24 cellular contexts compared by ENCODE assay signal in genomic region chr9:137433916-137434431, GRCh38. TPM values are rescaled to one million over a fixed set of nuclear protein-coding genes. Genes with fewer than 3 reads are reported as not detected.
DNase-seq lines count a peak whose midpoint lies in the region; ATAC-seq, FAIRE-seq and TF ChIP-seq lines count a peak whose summit lies in the region.
"Had no signal": no experiment of that assay in that cellular context is flagged by ENCODE, and none has a peak within 500 bp of the region (broad histone marks: within the 10 kb centered on the region; RNA-seq: fewer than 3 reads in every experiment).

No MANE protein-coding gene starts in this region.

- CTCF ChIA-PET in HepG2 (lab: Yijun Ruan, JAX; ENCODE audit: low intra/inter-chr PET ratio, low total read pairs) = no interaction called here

- no peak overlapping the region for H3K4me2 ChIP-seq in HepG2 (ENCODE audit: low read depth, low read length)
- no peak overlapping the region for H3K4me2 ChIP-seq in neuronal stem cell (ENCODE audit: insufficient read depth, low read length, poor library complexity, severe bottlenecking)
- H3K4me2 ChIP-seq: KMS-11 had no signal

- H3K4me1 ChIP-seq in right lobe of liver (no peaks in the 10 kb centered on the region), HepG2 (ENCODE audit: insufficient read depth, low read length) (peaks cover 23% of the 10 kb centered on the region), heart left ventricle (peaks cover 0 to under 1% (median 0%) of the 10 kb centered on the region in 12 donors), neuronal stem cell (ENCODE audit: control insufficient read depth in 2 of 2, insufficient read depth in 1 of 2, low read depth in 1 of 2, low read length in 2 of 2) (no peaks in the 10 kb centered on the region)

- in situ Hi-C loops in HepG2 (cut with HindIII; ENCODE audit: extremely low pct_ligation_motif_present, low pct_unique_long_range_greater_than_20kb) = no loop called here

- H3K18ac ChIP-seq in neuronal stem cell (ENCODE audit: low read length) = no peak overlapping the region

- H3K4ac ChIP-seq in neuronal stem cell (ENCODE audit: low read length) = no peak overlapping the region

- DNase-seq in right lobe of liver = peak in 2 of 3 donors; percentile 21 to 54
- DNase-seq in HepG2 (ENCODE audit: low spot score) = no peak
- peak in 3 of 5 donors; percentile 17 to 47 (median 23) for DNase-seq in heart left ventricle
- DNase-seq in neuronal stem cell (ENCODE audit: low spot score) = no peak
- DNase-seq in COLO829 (ENCODE audit: low spot score) = no peak
- no peak for DNase-seq in retina
- DNase-seq: Calu3; CD8-positive, alpha-beta T cell; DMS53; GDM1; NCI-H1092 treated with DMSO at 0.1 percent for 48 hours; NCI-H1436 treated with DMSO at 0.1 percent for 48 hours; NCI-H2029; NCI-H2227 treated with DMSO at 0.1 percent for 48 hours; NCI-H510A; NCI-H748 treated with DMSO at 0.1 percent for 48 hours; SJCRH30 had no signal

- intact Hi-C loops in right lobe of liver (cut with DNase I) = no loop called here
- intact Hi-C loops in HepG2 (cut with micrococcal nuclease; ENCODE audit: unreplicated experiment) = no loop called here
- intact Hi-C loops in heart left ventricle (cut with DNase I) = no loop called here

- H3K27ac ChIP-seq in right lobe of liver (no peak overlapping the region), HepG2 (ENCODE audit: extremely low read length, insufficient read depth, low read length) (no peak overlapping the region), heart left ventricle (no peak overlapping the region), neuronal stem cell (replicated peaks; ENCODE audit: low read length) (no peak overlapping the region)
- H3K27ac ChIP-seq: KMS-11, SJCRH30 had no signal

- no peak overlapping the region for H4K91ac ChIP-seq in neuronal stem cell (ENCODE audit: low read depth, low read length, poor library complexity)

- no peak for FAIRE-seq in HepG2 (lab: Jason Lieb, UNC)
- FAIRE-seq: H1 had no signal

- no peak for TF ChIP-seq EP300 in HepG2 (IDR thresholded peaks at IDR 0.05; ENCODE audit: low read depth in 2 of 2, low read length in 2 of 2)
- no peak for TF ChIP-seq EP300 in HepG2 (CRISPR knock-in tag; IDR thresholded peaks at IDR 0.05; ENCODE audit: borderline replicate concordance)

- H3K27me3 ChIP-seq in right lobe of liver (no peaks in the 10 kb centered on the region), HepG2 (ENCODE audit: control insufficient read depth in 1 of 2, insufficient read depth in 2 of 2, low read length in 2 of 2) (peaks cover 11 to 28% of the 10 kb centered on the region in 2 experiments; a peak in 3 of 5 replicates), heart left ventricle (peaks cover 0 to 9% (median 0%) of the 10 kb centered on the region in 9 donors), neuronal stem cell (ENCODE audit: control insufficient read depth in 3 of 3, insufficient read depth in 3 of 3, low read depth in 1 of 3, low read length in 3 of 3) (peaks cover 0 to 9% (median 0%) of the 10 kb centered on the region in 3 experiments)

- no peaks in the 10 kb centered on the region for H4K20me1 ChIP-seq in HepG2 (ENCODE audit: insufficient read depth, low read length)

- no peaks in the 10 kb centered on the region for H3K36me3 ChIP-seq in right lobe of liver
- H3K36me3 ChIP-seq in HepG2 (replicated peaks in 1 of 2; ENCODE audit: control insufficient read depth in 1 of 2, insufficient read depth in 2 of 2, low read length in 2 of 2) = no peaks in the 10 kb centered on the region
- no peaks in the 10 kb centered on the region for H3K36me3 ChIP-seq in heart left ventricle
- H3K36me3 ChIP-seq in neuronal stem cell (replicated peaks in 1 of 2; ENCODE audit: control insufficient read depth in 2 of 2, insufficient read depth in 2 of 2, low read length in 2 of 2) = no peaks in the 10 kb centered on the region
- H3K36me3 ChIP-seq: SJCRH30 had no signal

- no peak overlapping the region for H2BK120ac ChIP-seq in neuronal stem cell (ENCODE audit: low read depth, low read length)

- TF ChIP-seq CTCF in right lobe of liver (IDR thresholded peaks at IDR 0.05) (no peak), HepG2 (CRISPR knock-in tag; IDR thresholded peaks at IDR 0.05) (no peak), heart left ventricle (IDR thresholded peaks at IDR 0.05) (no peak)

- peak overlapping the region; percentile 41 for H2BK12ac ChIP-seq in neuronal stem cell (ENCODE audit: low read length)

- H3K14ac ChIP-seq in neuronal stem cell (ENCODE audit: low read length) = no peak overlapping the region

- H3K79me1 ChIP-seq in neuronal stem cell (ENCODE audit: low read depth, low read length) = peaks cover 4% of the 10 kb centered on the region

- BruUV-seq in HepG2 (replicated peaks; lab: Mats Ljungman, UMichigan) = no TSS peak

- TF ChIP-seq POLR2A in right lobe of liver (IDR thresholded peaks at IDR 0.05) = no peak
- no peak for TF ChIP-seq POLR2A in HepG2 (IDR thresholded peaks at IDR 0.05; ENCODE audit: insufficient read depth in 1 of 2, low read depth in 2 of 2, low read length in 2 of 2)
- no peak for TF ChIP-seq POLR2A in heart left ventricle (IDR thresholded peaks at IDR 0.05)

- H2AK5ac ChIP-seq in neuronal stem cell (ENCODE audit: low read depth, low read length) = peak overlapping the region; percentile 90

- no peak overlapping the region for H2BK5ac ChIP-seq in neuronal stem cell (ENCODE audit: low read length)

- ATAC-seq in right lobe of liver (no peak), HepG2 (no peak), heart left ventricle (no peak), HG02884 (IDR thresholded peaks at IDR 0.05; ENCODE audit: unreplicated experiment) (no peak), HG03460 (IDR thresholded peaks at IDR 0.05; ENCODE audit: unreplicated experiment) (no peak)
- ATAC-seq: CD8-positive, alpha-beta T cell had no signal

- H3K79me2 ChIP-seq in HepG2 (ENCODE audit: insufficient read depth, low read length) = no peaks in the 10 kb centered on the region

- H3K9me3 ChIP-seq in right lobe of liver (no peaks in the 10 kb centered on the region), HepG2 (ENCODE audit: low read length) (no peaks in the 10 kb centered on the region), heart left ventricle (no peaks in the 10 kb centered on the region), neuronal stem cell (replicated peaks in 1 of 2; ENCODE audit: control insufficient read depth in 2 of 2, insufficient read depth in 1 of 2, low read depth in 1 of 2, low read length in 2 of 2) (no peaks in the 10 kb centered on the region)
- H3K9me3 ChIP-seq: SJCRH30 had no signal

- POLR2A ChIA-PET in HepG2 (lab: Yijun Ruan, JAX) = no interaction called here

- H3K9ac ChIP-seq in HepG2 (ENCODE audit: insufficient read depth, low read depth, low read length) (no peak overlapping the region), neuronal stem cell (ENCODE audit: low read depth, low read length, poor library complexity) (no peak overlapping the region)
- H3K9ac ChIP-seq: KMS-11 had no signal

- no peak overlapping the region for H4K8ac ChIP-seq in neuronal stem cell (ENCODE audit: low read depth, low read length)

- TF ChIP-seq RAD21 in HepG2 (CRISPR knock-in tag; IDR thresholded peaks at IDR 0.05) = no peak

- H2AFZ ChIP-seq in HepG2 (ENCODE audit: low read length) = no peak overlapping the region
- no peak overlapping the region for H2AFZ ChIP-seq in neuronal stem cell (ENCODE audit: low read length)

- peak overlapping the region; percentile 43 for H3K23ac ChIP-seq in neuronal stem cell (ENCODE audit: low read depth, low read length, poor library complexity)

- peak overlapping the region; percentile 85 for H2BK15ac ChIP-seq in neuronal stem cell (ENCODE audit: low read length)

- no peak overlapping the region for H3K4me3 ChIP-seq in right lobe of liver
- no peak overlapping the region for H3K4me3 ChIP-seq in HepG2 (replicated peaks in 1 of 3; ENCODE audit: insufficient read depth in 1 of 3, low read depth in 2 of 3, low read length in 3 of 3)
- no peak overlapping the region for H3K4me3 ChIP-seq in heart left ventricle
- no peak overlapping the region for H3K4me3 ChIP-seq in neuronal stem cell (ENCODE audit: low read length in 2 of 2)
- H3K4me3 ChIP-seq: SJCRH30 had no signal

- no CpG with 5 or more reads among the region's 26 CpGs for WGBS in right lobe of liver (ENCODE audit: insufficient coverage, low coverage, low lambda C conversion rate, missing lambda C conversion rate)
- 70% methylated on average over 4 of the region's 26 CpGs for WGBS in HepG2 (ENCODE audit: low lambda C conversion rate)
- WGBS in heart left ventricle, 4 donors = 88 to 96% (median 89%) methylated on average over 9 to 26 of the region's 26 CpGs
- WGBS in neuronal stem cell (ENCODE audit: extremely low coverage in 2 of 2, insufficient read length in 2 of 2, insufficient replicate concordance in 1 of 2), 2 donors = no CpG with 5 or more reads among the region's 26 CpGs

RNA-seq across cellular contexts. Expression of gene ENTPD8, which starts 7.2 kb away (rescaled TPM):
- total RNA-seq in right lobe of liver (10 to 100 TPM in 2 of 6 experiments, 1 to 10 TPM in 4; 3.3 to 11.5 (median 7.5) TPM), HepG2 (2016; rRNA removed; fragmentation: Illumina TruSeq; extraction: Trizol) (0.21 and 0.44 TPM in 2 replicates), heart left ventricle (not detected)
- 0.09 and 0.20 TPM in 2 replicates for total RNA-seq in HepG2 (2016; cell fraction: cytosol; rRNA removed; fragmentation: Illumina TruSeq; extraction: Trizol; ENCODE audit: low read depth)
- 0.33 and 0.43 TPM in 2 replicates for total RNA-seq in HepG2 (2016; cell fraction: insoluble cytoplasmic fraction; rRNA removed; fragmentation: Illumina TruSeq; extraction: Trizol)
- 0.21 and 0.37 TPM in 2 replicates for total RNA-seq in HepG2 (2016; cell fraction: membrane; rRNA removed; fragmentation: Illumina TruSeq; extraction: Trizol)
- total RNA-seq in HepG2 (2016; cell fraction: nucleus; rRNA removed; fragmentation: Illumina TruSeq; extraction: Trizol) = 0.28 and 0.34 TPM in 2 replicates
- polyA plus RNA-seq in HepG2 (2011; rRNA removed) (0.26 and 0.38 TPM in 2 replicates), heart left ventricle (not detected)
- 0.21 and 0.30 TPM in 2 replicates for polyA plus RNA-seq in HepG2 (2011; cell fraction: cytosol; rRNA removed)
- polyA plus RNA-seq in HepG2 (2011; cell fraction: nucleus; rRNA removed) = 3.0 and 3.2 TPM in 2 replicates
- 0.35 and 0.44 TPM in 2 replicates for polyA plus RNA-seq in HepG2 (2012)
- polyA plus RNA-seq in HepG2 (2016; cell fraction: cytosol; fragmentation: Illumina TruSeq; extraction: Trizol; ENCODE audit: low read depth) = 0.05 and 0.14 TPM in 2 replicates
- 0.25 TPM in 1 of 2 replicates, not detected in the other for polyA plus RNA-seq in HepG2 (2016; cell fraction: insoluble cytoplasmic fraction; fragmentation: Illumina TruSeq; extraction: Trizol; ENCODE audit: low read depth)
- 0.08 and 0.15 TPM in 2 replicates for polyA plus RNA-seq in HepG2 (2016; cell fraction: membrane; fragmentation: Illumina TruSeq; extraction: Trizol; ENCODE audit: low read depth)
- 0.79 and 0.97 TPM in 2 replicates for polyA plus RNA-seq in HepG2 (2016; cell fraction: nucleus; fragmentation: Illumina TruSeq; extraction: Trizol; ENCODE audit: insufficient read depth, low read depth)
- 0.26 TPM in 1 of 2 replicates, not detected in the other for polyA minus RNA-seq in HepG2 (2011; rRNA and poly(A)+ RNA removed; ENCODE audit: low replicate concordance)
- not detected in 2 replicates for polyA minus RNA-seq in HepG2 (2011; cell fraction: cytosol; rRNA and poly(A)+ RNA removed)
- 0.26 and 0.37 TPM in 2 replicates for polyA minus RNA-seq in HepG2 (2011; cell fraction: nucleus; rRNA and poly(A)+ RNA removed)
- 0.03 TPM for polyA plus RNA-seq in neuronal stem cell (2013, experiment 1 of 2)
- 0.04 TPM for polyA plus RNA-seq in neuronal stem cell (2013, experiment 2 of 2)
- total RNA-seq: A673; CD8-positive, alpha-beta T cell; HT1080; SJCRH30 had no signal
- polyA plus RNA-seq: BJ had no signal

RNA-seq across cellular contexts. Expression of gene NOXA1, which starts 10.8 kb away (rescaled TPM):
- total RNA-seq in right lobe of liver = 1 to 10 TPM; 4.7 to 8.0 (median 5.7) TPM
- 0.63 and 1.2 TPM in 2 replicates for total RNA-seq in HepG2 (2016; rRNA removed; fragmentation: Illumina TruSeq; extraction: Trizol)
- total RNA-seq in HepG2 (2016; cell fraction: cytosol; rRNA removed; fragmentation: Illumina TruSeq; extraction: Trizol; ENCODE audit: low read depth) = 0.81 and 1.1 TPM in 2 replicates
- 0.82 and 1.9 TPM in 2 replicates for total RNA-seq in HepG2 (2016; cell fraction: insoluble cytoplasmic fraction; rRNA removed; fragmentation: Illumina TruSeq; extraction: Trizol)
- total RNA-seq in HepG2 (2016; cell fraction: membrane; rRNA removed; fragmentation: Illumina TruSeq; extraction: Trizol) = 0.46 and 1.00 TPM in 2 replicates
- total RNA-seq in HepG2 (2016; cell fraction: nucleus; rRNA removed; fragmentation: Illumina TruSeq; extraction: Trizol) = 1.6 and 2.0 TPM in 2 replicates
- 0.78 and 2.1 TPM in 2 replicates for polyA plus RNA-seq in HepG2 (2011; rRNA removed)
- polyA plus RNA-seq in HepG2 (2011; cell fraction: cytosol; rRNA removed) = 0.53 and 1.0 TPM in 2 replicates
- polyA plus RNA-seq in HepG2 (2011; cell fraction: nucleus; rRNA removed) = 17.1 and 17.5 TPM in 2 replicates
- polyA plus RNA-seq in HepG2 (2012) = 0.76 and 1.0 TPM in 2 replicates
- polyA plus RNA-seq in HepG2 (2016; cell fraction: cytosol; fragmentation: Illumina TruSeq; extraction: Trizol; ENCODE audit: low read depth) = 0.60 and 0.67 TPM in 2 replicates
- polyA plus RNA-seq in HepG2 (2016; cell fraction: insoluble cytoplasmic fraction; fragmentation: Illumina TruSeq; extraction: Trizol; ENCODE audit: low read depth) = 0.39 and 0.46 TPM in 2 replicates
- polyA plus RNA-seq in HepG2 (2016; cell fraction: membrane; fragmentation: Illumina TruSeq; extraction: Trizol; ENCODE audit: low read depth) = 0.44 and 0.56 TPM in 2 replicates
- 3.7 and 3.8 TPM in 2 replicates for polyA plus RNA-seq in HepG2 (2016; cell fraction: nucleus; fragmentation: Illumina TruSeq; extraction: Trizol; ENCODE audit: insufficient read depth, low read depth)
- polyA minus RNA-seq in HepG2 (2011; rRNA and poly(A)+ RNA removed; ENCODE audit: low replicate concordance) = 0.44 and 0.61 TPM in 2 replicates
- 0.44 TPM in 1 of 2 replicates, not detected in the other for polyA minus RNA-seq in HepG2 (2011; cell fraction: cytosol; rRNA and poly(A)+ RNA removed)
- 1.8 and 3.4 TPM in 2 replicates for polyA minus RNA-seq in HepG2 (2011; cell fraction: nucleus; rRNA and poly(A)+ RNA removed)
- 1 to 10 TPM in 8 of 9 donors, under 1 TPM in 1; 0.81 to 5.5 (median 2.7) TPM for total RNA-seq in heart left ventricle
- polyA plus RNA-seq in heart left ventricle = 1 to 10 TPM in 1 of 2 donors, under 1 TPM in 1; 0.44 to 4.1 TPM
- 0.61 TPM for polyA plus RNA-seq in neuronal stem cell (2013, experiment 1 of 2)
- 0.64 TPM for polyA plus RNA-seq in neuronal stem cell (2013, experiment 2 of 2)
- total RNA-seq: HT1080, SJCRH30 had no signal

RNA-seq across cellular contexts. Expression of gene EXD3, which starts 11.0 kb away (rescaled TPM):
- total RNA-seq in right lobe of liver = 10 to 100 TPM in 3 of 6 experiments, 1 to 10 TPM in 3; 3.3 to 14.4 (median 10.6) TPM
- total RNA-seq in HepG2 (2016; rRNA removed; fragmentation: Illumina TruSeq; extraction: Trizol) = 1.3 and 2.7 TPM in 2 replicates
- total RNA-seq in HepG2 (2016; cell fraction: cytosol; rRNA removed; fragmentation: Illumina TruSeq; extraction: Trizol; ENCODE audit: low read depth) = 1.1 and 1.7 TPM in 2 replicates
- 1.3 and 3.1 TPM in 2 replicates for total RNA-seq in HepG2 (2016; cell fraction: insoluble cytoplasmic fraction; rRNA removed; fragmentation: Illumina TruSeq; extraction: Trizol)
- total RNA-seq in HepG2 (2016; cell fraction: membrane; rRNA removed; fragmentation: Illumina TruSeq; extraction: Trizol) = 1.6 and 2.4 TPM in 2 replicates
- 3.0 and 3.1 TPM in 2 replicates for total RNA-seq in HepG2 (2016; cell fraction: nucleus; rRNA removed; fragmentation: Illumina TruSeq; extraction: Trizol)
- 4.8 and 9.1 TPM in 2 replicates for polyA plus RNA-seq in HepG2 (2011; rRNA removed)
- 1.6 and 3.2 TPM in 2 replicates for polyA plus RNA-seq in HepG2 (2011; cell fraction: cytosol; rRNA removed)
- 82.5 and 82.6 TPM in 2 replicates for polyA plus RNA-seq in HepG2 (2011; cell fraction: nucleus; rRNA removed)
- 4.7 and 9.6 TPM in 2 replicates for polyA plus RNA-seq in HepG2 (2012)
- polyA plus RNA-seq in HepG2 (2016; cell fraction: cytosol; fragmentation: Illumina TruSeq; extraction: Trizol; ENCODE audit: low read depth) = 3.8 and 4.6 TPM in 2 replicates
- 2.3 and 2.8 TPM in 2 replicates for polyA plus RNA-seq in HepG2 (2016; cell fraction: insoluble cytoplasmic fraction; fragmentation: Illumina TruSeq; extraction: Trizol; ENCODE audit: low read depth)
- polyA plus RNA-seq in HepG2 (2016; cell fraction: membrane; fragmentation: Illumina TruSeq; extraction: Trizol; ENCODE audit: low read depth) = 5.3 and 6.7 TPM in 2 replicates
- polyA plus RNA-seq in HepG2 (2016; cell fraction: nucleus; fragmentation: Illumina TruSeq; extraction: Trizol; ENCODE audit: insufficient read depth, low read depth) = 8.9 and 9.7 TPM in 2 replicates
- polyA minus RNA-seq in HepG2 (2011; rRNA and poly(A)+ RNA removed; ENCODE audit: low replicate concordance) = 3.4 and 4.2 TPM in 2 replicates
- 0.62 and 2.6 TPM in 2 replicates for polyA minus RNA-seq in HepG2 (2011; cell fraction: cytosol; rRNA and poly(A)+ RNA removed)
- 6.6 and 9.0 TPM in 2 replicates for polyA minus RNA-seq in HepG2 (2011; cell fraction: nucleus; rRNA and poly(A)+ RNA removed)
- 10 to 100 TPM in 2 of 9 donors, 1 to 10 TPM in 7; 4.1 to 12.9 (median 8.6) TPM for total RNA-seq in heart left ventricle
- 10 to 100 TPM in 1 of 2 donors, 1 to 10 TPM in 1; 5.6 to 15.2 TPM for polyA plus RNA-seq in heart left ventricle
- 21.1 TPM for polyA plus RNA-seq in neuronal stem cell (2013, experiment 1 of 2)
- 19.9 TPM for polyA plus RNA-seq in neuronal stem cell (2013, experiment 2 of 2)

RNA-seq across cellular contexts. Expression of gene NSMF, which starts 25.2 kb away (rescaled TPM):
- total RNA-seq in right lobe of liver = 10 to 100 TPM; 15.6 to 55.4 (median 20.1) TPM
- total RNA-seq in HepG2 (2016; rRNA removed; fragmentation: Illumina TruSeq; extraction: Trizol) = 38.3 and 44.3 TPM in 2 replicates
- 35.6 and 45.0 TPM in 2 replicates for total RNA-seq in HepG2 (2016; cell fraction: cytosol; rRNA removed; fragmentation: Illumina TruSeq; extraction: Trizol; ENCODE audit: low read depth)
- 31.9 and 43.2 TPM in 2 replicates for total RNA-seq in HepG2 (2016; cell fraction: insoluble cytoplasmic fraction; rRNA removed; fragmentation: Illumina TruSeq; extraction: Trizol)
- total RNA-seq in HepG2 (2016; cell fraction: membrane; rRNA removed; fragmentation: Illumina TruSeq; extraction: Trizol) = 88.7 and 95.2 TPM in 2 replicates
- total RNA-seq in HepG2 (2016; cell fraction: nucleus; rRNA removed; fragmentation: Illumina TruSeq; extraction: Trizol) = 47.8 and 56.5 TPM in 2 replicates
- polyA plus RNA-seq in HepG2 (2011; rRNA removed) = 183 and 271 TPM in 2 replicates
- 147 and 184 TPM in 2 replicates for polyA plus RNA-seq in HepG2 (2011; cell fraction: cytosol; rRNA removed)
- 1,153 and 1,227 TPM in 2 replicates for polyA plus RNA-seq in HepG2 (2011; cell fraction: nucleus; rRNA removed)
- 143 and 184 TPM in 2 replicates for polyA plus RNA-seq in HepG2 (2012)
- polyA plus RNA-seq in HepG2 (2016; cell fraction: cytosol; fragmentation: Illumina TruSeq; extraction: Trizol; ENCODE audit: low read depth) = 80.1 and 97.0 TPM in 2 replicates
- 62.3 and 80.0 TPM in 2 replicates for polyA plus RNA-seq in HepG2 (2016; cell fraction: insoluble cytoplasmic fraction; fragmentation: Illumina TruSeq; extraction: Trizol; ENCODE audit: low read depth)
- 159 and 160 TPM in 2 replicates for polyA plus RNA-seq in HepG2 (2016; cell fraction: membrane; fragmentation: Illumina TruSeq; extraction: Trizol; ENCODE audit: low read depth)
- 179 and 193 TPM in 2 replicates for polyA plus RNA-seq in HepG2 (2016; cell fraction: nucleus; fragmentation: Illumina TruSeq; extraction: Trizol; ENCODE audit: insufficient read depth, low read depth)
- polyA minus RNA-seq in HepG2 (2011; rRNA and poly(A)+ RNA removed; ENCODE audit: low replicate concordance) = 64.9 and 155 TPM in 2 replicates
- polyA minus RNA-seq in HepG2 (2011; cell fraction: cytosol; rRNA and poly(A)+ RNA removed) = 76.5 and 105 TPM in 2 replicates
- polyA minus RNA-seq in HepG2 (2011; cell fraction: nucleus; rRNA and poly(A)+ RNA removed) = 147 and 159 TPM in 2 replicates
- 10 to 100 TPM in 8 of 9 donors, 1 to 10 TPM in 1; 7.5 to 21.0 (median 12.6) TPM for total RNA-seq in heart left ventricle
- polyA plus RNA-seq in heart left ventricle = 10 to 100 TPM; 17.3 to 22.1 TPM
- 46.8 TPM for polyA plus RNA-seq in neuronal stem cell (2013, experiment 1 of 2)
- 45.0 TPM for polyA plus RNA-seq in neuronal stem cell (2013, experiment 2 of 2)

Comparison
In these comparisons a context has a peak if more than half of its experiments do, and no peak if none do; other contexts are left out.
1. DNase-seq: peak in right lobe of liver (2 of 3) and heart left ventricle (3 of 5); none in HepG2 (single experiment), neuronal stem cell (single experiment), COLO829 (single experiment) and retina (single experiment).